1 cellular context compared by ENCODE assay signal in genomic region chr6:87122477-87122876, GRCh38.
TF ChIP-seq lines count a peak whose summit lies in the region.

No MANE protein-coding gene starts in this region.

TF ChIP-seq in IMR-90, 13 proteins besides CTCF, POLR2A, EP300 and RAD21 (continued from another document):
- TF ChIP-seq, protein P1, sequence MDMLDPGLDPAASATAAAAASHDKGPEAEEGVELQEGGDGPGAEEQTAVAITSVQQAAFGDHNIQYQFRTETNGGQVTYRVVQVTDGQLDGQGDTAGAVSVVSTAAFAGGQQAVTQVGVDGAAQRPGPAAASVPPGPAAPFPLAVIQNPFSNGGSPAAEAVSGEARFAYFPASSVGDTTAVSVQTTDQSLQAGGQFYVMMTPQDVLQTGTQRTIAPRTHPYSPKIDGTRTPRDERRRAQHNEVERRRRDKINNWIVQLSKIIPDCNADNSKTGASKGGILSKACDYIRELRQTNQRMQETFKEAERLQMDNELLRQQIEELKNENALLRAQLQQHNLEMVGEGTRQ (IDR thresholded peaks at IDR 0.05; ENCODE audit: low read depth, low read length), result no peak
- TF ChIP-seq RCOR1 (IDR thresholded peaks at IDR 0.05; ENCODE audit: insufficient replicate concordance, low read length), result no peak
- TF ChIP-seq BHLHE40 (IDR thresholded peaks at IDR 0.05; ENCODE audit: low read depth, low read length), result no peak
- no peak for TF ChIP-seq MXI1 (IDR thresholded peaks at IDR 0.05; ENCODE audit: borderline replicate concordance, low read depth, low read length)
- no peak for TF ChIP-seq CEBPB (IDR thresholded peaks at IDR 0.05; ENCODE audit: low read depth, low read length)
- TF ChIP-seq MAZ (IDR thresholded peaks at IDR 0.05; ENCODE audit: borderline replicate concordance, low read depth, low read length), result no peak
- TF ChIP-seq MAFK (IDR thresholded peaks at IDR 0.05; ENCODE audit: low read depth, low read length), result no peak
- no peak for TF ChIP-seq SMC3 (IDR thresholded peaks at IDR 0.05; ENCODE audit: low read depth, low read length)
